ENCODE assay signal across 9 cellular contexts in the genomic region with DNA sequence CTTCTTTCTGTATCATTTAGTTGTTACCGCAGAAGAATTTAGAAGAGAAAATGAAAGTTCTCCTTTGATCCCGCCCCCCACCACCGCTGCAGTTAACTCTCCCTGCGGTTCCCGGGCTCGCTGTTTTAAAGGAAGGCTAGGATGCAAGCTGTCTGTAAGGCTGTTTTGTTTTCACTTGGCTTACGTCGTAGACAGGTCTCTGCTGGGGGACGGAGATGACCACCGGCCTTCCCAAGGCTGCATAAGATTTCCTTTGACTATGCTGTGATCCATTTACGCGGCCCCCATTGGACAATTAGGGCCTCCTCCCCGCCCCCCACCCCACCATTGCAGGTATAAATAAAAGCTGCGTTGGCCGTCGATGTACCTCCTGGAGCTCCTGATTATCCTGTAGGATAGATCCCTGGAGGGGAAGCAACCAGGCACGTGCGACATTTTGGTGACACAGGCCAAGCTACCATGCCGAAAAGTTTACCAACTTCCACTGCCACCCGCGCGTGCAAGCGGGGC. TPM values are rescaled to one million over a fixed set of nuclear protein-coding genes. Genes with fewer than 3 reads are reported as not detected.
DNase-seq lines count a peak whose midpoint lies in the region; ATAC-seq, FAIRE-seq and TF ChIP-seq lines count a peak whose summit lies in the region.
"Had no signal": no experiment of that assay in that cellular context is flagged by ENCODE, and none has a peak within 500 bp of the region (broad histone marks: within the 10 kb centered on the region; RNA-seq: fewer than 3 reads in every experiment).

No MANE protein-coding gene starts in this region.

- H3K27me3 ChIP-seq in ACC112 (ENCODE audit: insufficient read depth, low read length) (no peaks in the 10 kb centered on the region), HCT116 (ENCODE audit: insufficient read depth, low read length) (no peaks in the 10 kb centered on the region)

- FAIRE-seq in frontal cortex (lab: Jason Lieb, UNC), result no peak
- FAIRE-seq: endometrium had no signal

- ATAC-seq in HCT116, result no peak

- TF ChIP-seq RAD21 in HCT116 (IDR thresholded peaks at IDR 0.05; ENCODE audit: low read depth), result no peak

- CTCF ChIA-PET in HCT116 (lab: Charles Lee), result interaction anchor here (1.2 to 2.3 kb wide), 4 partner anchors 11 to 233 kb away, joined by 3 to 13 read pairs (median 7); no protein-coding TSS in a partner anchor

- POLR2A ChIA-PET in HCT116 (lab: Charles Lee), result no interaction called here

- H3K4me1 ChIP-seq in ACC112 (ENCODE audit: control insufficient read depth, insufficient read depth, low read length, unreplicated experiment) (peaks cover 10% of the 10 kb centered on the region), HCT116 (ENCODE audit: control insufficient read depth in 1 of 2, insufficient read depth in 2 of 2, low read length in 2 of 2) (peaks cover 28 to 48% of the 10 kb centered on the region in 2 experiments)

- no peak for TF ChIP-seq POLR2A in HCT116 (IDR thresholded peaks at IDR 0.05; ENCODE audit: borderline replicate concordance, extremely low read depth, insufficient read depth, insufficient read length)

- intact Hi-C loops in HCT116 (cut with micrococcal nuclease), result no loop called here

- H3K27ac ChIP-seq in ACC112 (ENCODE audit: low read depth, low read length), result no peak overlapping the region
- H3K27ac ChIP-seq in HCT116 (ENCODE audit: low read depth, low read length), result no peak overlapping the region

- H3K9ac ChIP-seq in HCT116 (ENCODE audit: low read length), result no peak overlapping the region

- DNase-seq in HCT116 (ENCODE audit: low read depth, low spot score) (no peak), epithelial cell of proximal tubule (ENCODE audit: low read depth) (no peak), skeletal muscle cell (ENCODE audit: low read depth) (no peak), iPS-NIHi11 (ENCODE audit: low spot score) (no peak), frontal cortex (ENCODE audit: low spot score in 2 of 2) (no peak), NCI-H524 treated with DMSO at 0.1 percent for 48 hours (lab: John Stamatoyannopoulos, UW) (no peak)
- DNase-seq in activated CD4-positive, alpha-beta T cell treated with anti-CD3 and anti-CD28 coated beads for 48 hours, result peak; percentile 68

- RAD21 ChIA-PET in HCT116 (lab: Charles Lee; ENCODE audit: low non-redundant PET in 1 of 2, low total read pairs in 2 of 2, uncharacterized antibody in 2 of 2, unreplicated experiment in 2 of 2), result interaction anchor here in 1 of 2 experiments (1.1 kb wide), 1 partner anchor 210 kb away, joined by 4 read pairs; no protein-coding TSS in a partner anchor

- H3K4me3 ChIP-seq in ACC112 (ENCODE audit: low read depth, low read length) (peak overlapping the region; percentile 88), HCT116 (replicated peaks in 1 of 2; ENCODE audit: low read depth in 1 of 2, low read length in 2 of 2) (no peak overlapping the region), epithelial cell of proximal tubule (ENCODE audit: low read depth, low read length) (peak overlapping the region; percentile 57), skeletal muscle cell (ENCODE audit: low read depth, low read length) (peak overlapping the region; percentile 25)

- H2AFZ ChIP-seq in ACC112 (ENCODE audit: low read length, unreplicated experiment) (peak overlapping the region; percentile 35), HCT116 (ENCODE audit: low read depth, low read length, poor library complexity, severe bottlenecking) (no peak overlapping the region)

- H3K36me3 ChIP-seq in ACC112 (ENCODE audit: insufficient read depth, low read length) (no peaks in the 10 kb centered on the region), HCT116 (ENCODE audit: control insufficient read depth in 1 of 2, insufficient read depth in 2 of 2, low read length in 2 of 2) (no peaks in the 10 kb centered on the region)

- H3K9me2 ChIP-seq in HCT116 (ENCODE audit: insufficient read depth), result no peaks in the 10 kb centered on the region

- H3K4me2 ChIP-seq in HCT116 (ENCODE audit: low read length), result peak overlapping the region; percentile 75

- no peaks in the 10 kb centered on the region for H4K20me1 ChIP-seq in HCT116 (ENCODE audit: insufficient read depth)

- H3K79me2 ChIP-seq in ACC112 (ENCODE audit: control insufficient read depth, insufficient read depth, low read length, unreplicated experiment) (peaks cover 17% of the 10 kb centered on the region), HCT116 (ENCODE audit: insufficient read depth, low read length) (peaks cover 22% of the 10 kb centered on the region)

- no TSS peak for BruUV-seq in HCT116 (replicated peaks; lab: Mats Ljungman, UMichigan)

- no peak for TF ChIP-seq CTCF in HCT116 (IDR thresholded peaks at IDR 0.05 in 2 of 3, conservative IDR thresholded peaks at IDR 0.05 in 1 of 3; ENCODE audit: borderline replicate concordance in 1 of 3, insufficient read depth in 1 of 3, low read depth in 2 of 3, low read length in 2 of 3)
- TF ChIP-seq CTCF in epithelial cell of proximal tubule (conservative IDR thresholded peaks at IDR 0.05; ENCODE audit: low read depth, low read length), result no peak

- no peaks in the 10 kb centered on the region for H3K9me3 ChIP-seq in HCT116 (ENCODE audit: control insufficient read depth in 1 of 2, insufficient read depth in 1 of 2, low read depth in 1 of 2, low read length in 2 of 2)

TF ChIP-seq in HCT116, 20 proteins besides CTCF, POLR2A, EP300 and RAD21 (continues in another document):
- TF ChIP-seq, protein P1, sequence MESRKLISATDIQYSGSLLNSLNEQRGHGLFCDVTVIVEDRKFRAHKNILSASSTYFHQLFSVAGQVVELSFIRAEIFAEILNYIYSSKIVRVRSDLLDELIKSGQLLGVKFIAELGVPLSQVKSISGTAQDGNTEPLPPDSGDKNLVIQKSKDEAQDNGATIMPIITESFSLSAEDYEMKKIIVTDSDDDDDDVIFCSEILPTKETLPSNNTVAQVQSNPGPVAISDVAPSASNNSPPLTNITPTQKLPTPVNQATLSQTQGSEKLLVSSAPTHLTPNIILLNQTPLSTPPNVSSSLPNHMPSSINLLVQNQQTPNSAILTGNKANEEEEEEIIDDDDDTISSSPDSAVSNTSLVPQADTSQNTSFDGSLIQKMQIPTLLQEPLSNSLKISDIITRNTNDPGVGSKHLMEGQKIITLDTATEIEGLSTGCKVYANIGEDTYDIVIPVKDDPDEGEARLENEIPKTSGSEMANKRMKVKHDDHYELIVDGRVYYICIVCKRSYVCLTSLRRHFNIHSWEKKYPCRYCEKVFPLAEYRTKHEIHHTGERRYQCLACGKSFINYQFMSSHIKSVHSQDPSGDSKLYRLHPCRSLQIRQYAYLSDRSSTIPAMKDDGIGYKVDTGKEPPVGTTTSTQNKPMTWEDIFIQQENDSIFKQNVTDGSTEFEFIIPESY (IDR thresholded peaks at IDR 0.05; ENCODE audit: extremely low read depth, insufficient replicate concordance, low read length), result no peak
- TF ChIP-seq EZH2phosphoT487 (IDR thresholded peaks at IDR 0.05; ENCODE audit: borderline replicate concordance), result no peak
- TF ChIP-seq EZH2 (IDR thresholded peaks at IDR 0.05), result no peak
- TF ChIP-seq CEBPB (IDR thresholded peaks at IDR 0.05; ENCODE audit: low read depth), result no peak
- TF ChIP-seq EGR1 (IDR thresholded peaks at IDR 0.05; ENCODE audit: low read depth), result no peak
- TF ChIP-seq ZFX (IDR thresholded peaks at IDR 0.05), result no peak
- TF ChIP-seq, protein P2, sequence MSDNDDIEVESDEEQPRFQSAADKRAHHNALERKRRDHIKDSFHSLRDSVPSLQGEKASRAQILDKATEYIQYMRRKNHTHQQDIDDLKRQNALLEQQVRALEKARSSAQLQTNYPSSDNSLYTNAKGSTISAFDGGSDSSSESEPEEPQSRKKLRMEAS (IDR thresholded peaks at IDR 0.05), result no peak
- TF ChIP-seq SP1 (IDR thresholded peaks at IDR 0.05; ENCODE audit: low read depth), result no peak
- TF ChIP-seq, protein P3, sequence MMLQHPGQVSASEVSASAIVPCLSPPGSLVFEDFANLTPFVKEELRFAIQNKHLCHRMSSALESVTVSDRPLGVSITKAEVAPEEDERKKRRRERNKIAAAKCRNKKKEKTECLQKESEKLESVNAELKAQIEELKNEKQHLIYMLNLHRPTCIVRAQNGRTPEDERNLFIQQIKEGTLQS (IDR thresholded peaks at IDR 0.05), result no peak
- no peak for TF ChIP-seq TCF7L2 (IDR thresholded peaks at IDR 0.05; ENCODE audit: borderline replicate concordance, extremely low read depth, insufficient read depth, insufficient read length)
- no peak for TF ChIP-seq ZNF274 (IDR thresholded peaks at IDR 0.05; ENCODE audit: low read depth, low read length)
- no peak for TF ChIP-seq ELF1 (IDR thresholded peaks at IDR 0.05; ENCODE audit: borderline replicate concordance, low read depth)
- TF ChIP-seq POLR2AphosphoS5 (IDR thresholded peaks at IDR 0.05; ENCODE audit: low read depth, low read length), result no peak
- no peak for TF ChIP-seq SIN3A (IDR thresholded peaks at IDR 0.05; ENCODE audit: low read depth)
- TF ChIP-seq, protein P4, sequence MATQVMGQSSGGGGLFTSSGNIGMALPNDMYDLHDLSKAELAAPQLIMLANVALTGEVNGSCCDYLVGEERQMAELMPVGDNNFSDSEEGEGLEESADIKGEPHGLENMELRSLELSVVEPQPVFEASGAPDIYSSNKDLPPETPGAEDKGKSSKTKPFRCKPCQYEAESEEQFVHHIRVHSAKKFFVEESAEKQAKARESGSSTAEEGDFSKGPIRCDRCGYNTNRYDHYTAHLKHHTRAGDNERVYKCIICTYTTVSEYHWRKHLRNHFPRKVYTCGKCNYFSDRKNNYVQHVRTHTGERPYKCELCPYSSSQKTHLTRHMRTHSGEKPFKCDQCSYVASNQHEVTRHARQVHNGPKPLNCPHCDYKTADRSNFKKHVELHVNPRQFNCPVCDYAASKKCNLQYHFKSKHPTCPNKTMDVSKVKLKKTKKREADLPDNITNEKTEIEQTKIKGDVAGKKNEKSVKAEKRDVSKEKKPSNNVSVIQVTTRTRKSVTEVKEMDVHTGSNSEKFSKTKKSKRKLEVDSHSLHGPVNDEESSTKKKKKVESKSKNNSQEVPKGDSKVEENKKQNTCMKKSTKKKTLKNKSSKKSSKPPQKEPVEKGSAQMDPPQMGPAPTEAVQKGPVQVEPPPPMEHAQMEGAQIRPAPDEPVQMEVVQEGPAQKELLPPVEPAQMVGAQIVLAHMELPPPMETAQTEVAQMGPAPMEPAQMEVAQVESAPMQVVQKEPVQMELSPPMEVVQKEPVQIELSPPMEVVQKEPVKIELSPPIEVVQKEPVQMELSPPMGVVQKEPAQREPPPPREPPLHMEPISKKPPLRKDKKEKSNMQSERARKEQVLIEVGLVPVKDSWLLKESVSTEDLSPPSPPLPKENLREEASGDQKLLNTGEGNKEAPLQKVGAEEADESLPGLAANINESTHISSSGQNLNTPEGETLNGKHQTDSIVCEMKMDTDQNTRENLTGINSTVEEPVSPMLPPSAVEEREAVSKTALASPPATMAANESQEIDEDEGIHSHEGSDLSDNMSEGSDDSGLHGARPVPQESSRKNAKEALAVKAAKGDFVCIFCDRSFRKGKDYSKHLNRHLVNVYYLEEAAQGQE (IDR thresholded peaks at IDR 0.05; ENCODE audit: low read depth), result no peak
- TF ChIP-seq FOSL1 (IDR thresholded peaks at IDR 0.05; ENCODE audit: low read depth), result no peak
- TF ChIP-seq CBX3 (IDR thresholded peaks at IDR 0.05; ENCODE audit: low read depth), result no peak

RNA-seq across cellular contexts. Expression of a gene that starts 1.4 kb away (rescaled TPM):
- total RNA-seq in HCT116 (2021; ENCODE audit: unreplicated experiment) (54.4 TPM), epithelial cell of proximal tubule (6.7 and 10.2 TPM in 2 replicates), frontal cortex (4.5 TPM)
- 25.2 and 31.0 TPM in 2 replicates for polyA plus RNA-seq in HCT116 (2012)

Comparison
In these comparisons a context has a peak if more than half of its experiments do, and no peak if none do; other contexts are left out.
1. H3K4me3 ChIP-seq: peak in ACC112 (single experiment), epithelial cell of proximal tubule (single experiment) and skeletal muscle cell (single experiment); none in HCT116 (0 of 2).